In genomic region chr19:18589380-18590272, GRCh38 we compare ENCODE assay signal across 8 cellular contexts. TPM values are rescaled to one million over a fixed set of nuclear protein-coding genes. Genes with fewer than 3 reads are reported as not detected.
A peak's percentile ranks its signal among the peaks of the same experiment; 100 is the strongest.
DNase-seq lines count a peak whose midpoint lies in the region; ATAC-seq and TF ChIP-seq lines count a peak whose summit lies in the region.

No MANE protein-coding gene starts in this region.

- H3K27me3 Mint-ChIP-seq in nephron (ENCODE audit: low read depth), result peaks cover 19% of the 10 kb centered on the region
- H3K27me3 Mint-ChIP-seq in type B pancreatic cell, result peaks cover 17% of the 10 kb centered on the region

- peak; percentile 65 for DNase-seq in GM19238 (ENCODE audit: insufficient read length, low spot score)
- peak; percentile 66 to 73 for DNase-seq in NOMO-1 (lab: John Stamatoyannopoulos, UW; ENCODE audit: unreplicated experiment in 2 of 2)
- DNase-seq in activated T-helper 1 cell treated with Interleukin-2 at 50 U/mL for 16 hours (ENCODE audit: low read depth), result peak; percentile 61
- peak; percentile 66 for DNase-seq in fibroblast of pulmonary artery (ENCODE audit: low read depth)
- DNase-seq in type B pancreatic cell (ENCODE audit: extremely low spot score, unreplicated experiment), result no peak

- TF ChIP-seq CTCF in C4-2B (conservative IDR thresholded peaks at IDR 0.05) (no peak), fibroblast of pulmonary artery (IDR thresholded peaks at IDR 0.05; ENCODE audit: low read length, missing control alignments) (no peak), nephron (IDR thresholded peaks at IDR 0.05; ENCODE audit: unreplicated experiment in 3 of 3) (no peak), type B pancreatic cell (conservative IDR thresholded peaks at IDR 0.05) (no peak)

- H3K4me3 Mint-ChIP-seq in nephron (peak overlapping the region; percentile 87 to 91 (median 90)), type B pancreatic cell (peak overlapping the region; percentile 93)

- H3K36me3 Mint-ChIP-seq in nephron (ENCODE audit: low read depth), result no peaks in the 10 kb centered on the region
- H3K36me3 Mint-ChIP-seq in type B pancreatic cell, result no peaks in the 10 kb centered on the region

- peak overlapping the region; percentile 67 for H3K4me3 ChIP-seq in fibroblast of pulmonary artery (replicated peaks; ENCODE audit: low read depth, low read length)

- peak overlapping the region; percentile 93 for H3K27ac ChIP-seq in C4-2B

- H3K9me3 Mint-ChIP-seq in nephron, result no peaks in the 10 kb centered on the region
- no peaks in the 10 kb centered on the region for H3K9me3 Mint-ChIP-seq in type B pancreatic cell

- peaks cover 26% of the 10 kb centered on the region for H3K4me1 Mint-ChIP-seq in nephron
- peaks cover 14% of the 10 kb centered on the region for H3K4me1 Mint-ChIP-seq in type B pancreatic cell (ENCODE audit: unreplicated experiment)

- peak; percentile 35 for ATAC-seq in HG03432 (IDR thresholded peaks at IDR 0.05; ENCODE audit: unreplicated experiment)

- H3K27ac Mint-ChIP-seq in nephron (peak overlapping the region; percentile 83 to 95 (median 94)), type B pancreatic cell (peak overlapping the region; percentile 93)

RNA-seq across cellular contexts. Expression of gene REX1BD, which starts 1.0 kb away (rescaled TPM):
- 54.0 and 63.5 TPM in 2 replicates for total RNA-seq in type B pancreatic cell (ENCODE audit: low replicate concordance)

RNA-seq across cellular contexts. Expression of gene CRLF1, which starts 17.0 kb away (rescaled TPM):
- 2.8 and 7.8 TPM in 2 replicates for total RNA-seq in type B pancreatic cell (ENCODE audit: low replicate concordance)

RNA-seq across cellular contexts. Expression of gene UBA52, which starts 18.0 kb away (rescaled TPM):
- 1,126 and 1,202 TPM in 2 replicates for total RNA-seq in type B pancreatic cell (ENCODE audit: low replicate concordance)

RNA-seq across cellular contexts. Expression of gene TMEM59L, which starts 23.0 kb away (rescaled TPM):
- total RNA-seq in type B pancreatic cell (ENCODE audit: low replicate concordance), result 4.6 and 9.4 TPM in 2 replicates

RNA-seq across cellular contexts. Expression of gene KXD1, which starts 32.0 kb away (rescaled TPM):
- total RNA-seq in type B pancreatic cell (ENCODE audit: low replicate concordance), result 72.9 and 73.9 TPM in 2 replicates
